ENCODE assay signal across 17 cellular contexts in genomic region chr10:109773288-109773687, GRCh38.
DNase-seq lines count a peak whose midpoint lies in the region; ATAC-seq, FAIRE-seq and TF ChIP-seq lines count a peak whose summit lies in the region.
"Had no signal": no experiment of that assay in that cellular context is flagged by ENCODE, and none has a peak within 500 bp of the region (broad histone marks: within the 10 kb centered on the region; RNA-seq: fewer than 3 reads in every experiment).

No MANE protein-coding gene starts in this region.

- no peaks in the 10 kb centered on the region for H3F3A ChIP-seq in Loucy (ENCODE audit: low read depth)
- H3F3A ChIP-seq in PC-3 (ENCODE audit: low read length, unreplicated experiment) = no peaks in the 10 kb centered on the region

- H4K20me1 ChIP-seq in Loucy (ENCODE audit: insufficient read depth, low read length, poor library complexity, severe bottlenecking) (no peaks in the 10 kb centered on the region), PC-3 (ENCODE audit: low read length) (no peaks in the 10 kb centered on the region)

- H3K9ac ChIP-seq in Loucy (ENCODE audit: low read depth, low read length, poor library complexity, severe bottlenecking) (no peak overlapping the region), PC-3 (ENCODE audit: low read length) (no peak overlapping the region)

- H3K36me3 ChIP-seq in Loucy (ENCODE audit: insufficient read depth, low read length) (no peaks in the 10 kb centered on the region), PC-3 (ENCODE audit: low read depth, low read length) (no peaks in the 10 kb centered on the region), mucosa of descending colon (ENCODE audit: low read depth) (no peaks in the 10 kb centered on the region)
- H3K36me3 ChIP-seq: BE2C had no signal

- intact Hi-C loops in PC-3 (cut with micrococcal nuclease) = loop anchor here (5.0 kb wide), 2 partner anchors 321 to 341 kb away; no protein-coding TSS in a partner anchor
- intact Hi-C loops in mucosa of descending colon (cut with DNase I, micrococcal nuclease) = no loop called here

- no peak for DNase-seq in GM12891 (ENCODE audit: insufficient read length, low spot score)
- peak; percentile 19 for DNase-seq in PC-3
- no peak for DNase-seq in mucosa of descending colon
- DNase-seq in AG08395 (ENCODE audit: low spot score) = no peak
- no peak for DNase-seq in COLO668 (lab: John Stamatoyannopoulos, UW; ENCODE audit: unreplicated experiment)
- DNase-seq in RPMI8226 = no peak
- DNase-seq: BE2C; C1 segment of cervical spinal cord; CD8-positive, alpha-beta memory T cell; DMS79; GDM1; GOT3 had no signal

- H3K9me3 ChIP-seq in Loucy (ENCODE audit: insufficient read depth, low read depth, low read length) (no peaks in the 10 kb centered on the region), PC-3 (ENCODE audit: low read length) (no peaks in the 10 kb centered on the region), mucosa of descending colon (no peaks in the 10 kb centered on the region)
- H3K9me3 ChIP-seq: BE2C, Caco-2 had no signal

- no peak for TF ChIP-seq POLR2A in GM12891 (IDR thresholded peaks at IDR 0.05; ENCODE audit: low read depth, low read length)

- H3K9me2 ChIP-seq in Loucy (replicated peaks; ENCODE audit: low read depth, low read length) = no peaks in the 10 kb centered on the region
- no peaks in the 10 kb centered on the region for H3K9me2 ChIP-seq in PC-3 (replicated peaks; ENCODE audit: low read length)

- H3K4me3 ChIP-seq in Loucy (ENCODE audit: low read length, poor library complexity, severe bottlenecking) (no peak overlapping the region), PC-3 (ENCODE audit: low read length) (no peak overlapping the region), mucosa of descending colon (no peak overlapping the region)

- POLR2A ChIA-PET in PC-3 (lab: Charles Lee; ENCODE audit: unreplicated experiment) = no interaction called here

- H2AFZ ChIP-seq in Loucy (ENCODE audit: low read length) = peak overlapping the region; percentile 4; the same call in 1 of the 2 replicates
- H2AFZ ChIP-seq in PC-3 (ENCODE audit: low read length) = no peak overlapping the region

- H3K27me3 ChIP-seq in Loucy (ENCODE audit: insufficient read depth, low read length, poor library complexity, severe bottlenecking) = no peaks in the 10 kb centered on the region
- H3K27me3 ChIP-seq in PC-3 (ENCODE audit: low read length) = no peaks in the 10 kb centered on the region
- H3K27me3 ChIP-seq: BE2C had no signal

- H3K79me2 ChIP-seq in Loucy (ENCODE audit: insufficient read depth, low read length) (no peaks in the 10 kb centered on the region), PC-3 (ENCODE audit: low read length) (no peaks in the 10 kb centered on the region)

- no peak for TF ChIP-seq CTCF in Loucy (conservative IDR thresholded peaks at IDR 0.05; ENCODE audit: low read length)
- TF ChIP-seq CTCF in PC-3 (conservative IDR thresholded peaks at IDR 0.05; ENCODE audit: low read depth, low read length) = no peak
- TF ChIP-seq CTCF in mucosa of descending colon (IDR thresholded peaks at IDR 0.05) = no peak

- FAIRE-seq in GM12891 (lab: Jason Lieb, UNC) = peak; percentile 41
- FAIRE-seq: D721Med, GM19239 had no signal

- H3K4me2 ChIP-seq in Loucy (ENCODE audit: low read depth, low read length, poor library complexity, severe bottlenecking) = no peak overlapping the region
- H3K4me2 ChIP-seq in PC-3 (ENCODE audit: low read length) = no peak overlapping the region

- BruUV-seq in PC-3 (replicated peaks; lab: Mats Ljungman, UMichigan) = no TSS peak

- CTCF ChIA-PET in PC-3 (lab: Charles Lee) = interaction anchor here (1.3 kb wide), 1 partner anchor 325 kb away, joined by 4 read pairs; no protein-coding TSS in a partner anchor

- ATAC-seq in PC-3 (no peak), mucosa of descending colon (peak; percentile 59)

- no peaks in the 10 kb centered on the region for H3K4me1 ChIP-seq in Loucy (ENCODE audit: insufficient read depth, low read length, poor library complexity, severe bottlenecking)
- 0 out of 2 replicates have a peak, but pooled peaks cover 3% of the 10 kb centered on the region for H3K4me1 ChIP-seq in PC-3 (ENCODE audit: insufficient read depth, low read length)
- H3K4me1 ChIP-seq in mucosa of descending colon (ENCODE audit: low read depth) = no peaks in the 10 kb centered on the region
- H3K4me1 ChIP-seq: BE2C, Caco-2 had no signal

- no peak overlapping the region for H3K27ac ChIP-seq in PC-3 (ENCODE audit: low read length)
- H3K27ac ChIP-seq: HL-60 had no signal

TF ChIP-seq in GM12891, 5 proteins besides CTCF, POLR2A, EP300 and RAD21:
- no peak for TF ChIP-seq PAX5 (IDR thresholded peaks at IDR 0.05; ENCODE audit: insufficient read depth, low read length, severe bottlenecking)
- TF ChIP-seq POU2F2 (IDR thresholded peaks at IDR 0.05; ENCODE audit: low read depth, low read length) = no peak
- no peak for TF ChIP-seq TAF1 (IDR thresholded peaks at IDR 0.05; ENCODE audit: low read depth, low read length)
- no peak for TF ChIP-seq POLR2AphosphoS5 (IDR thresholded peaks at IDR 0.05; ENCODE audit: low read depth, low read length)
- TF ChIP-seq SPI1 (IDR thresholded peaks at IDR 0.05; ENCODE audit: low read depth, low read length) = no peak
